In the genomic region with DNA sequence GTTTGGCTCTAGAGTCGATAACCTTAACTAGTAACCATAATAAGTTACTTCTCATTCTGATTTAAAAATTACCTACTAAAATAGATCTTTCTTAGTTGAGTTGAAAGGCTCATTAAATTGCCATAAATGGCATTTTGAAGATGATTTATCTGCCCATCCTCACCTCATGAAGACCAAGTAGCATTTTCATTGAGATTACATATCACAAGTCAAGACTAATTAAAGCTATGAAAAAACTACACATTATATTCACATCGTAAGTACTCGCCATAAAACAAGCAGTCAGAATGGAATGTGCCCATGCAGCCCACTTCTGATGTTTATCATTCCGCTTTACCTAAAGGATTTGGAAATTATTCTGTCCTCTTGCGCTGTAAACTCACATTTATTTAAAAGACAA, we compare ENCODE assay signal across 4 cellular contexts.
"Had no signal": no experiment of that assay in that cellular context is flagged by ENCODE, and none has a peak within 500 bp of the region (broad histone marks: within the 10 kb centered on the region; RNA-seq: fewer than 3 reads in every experiment).

No MANE protein-coding gene starts in this region.

- H3K4me1 Mint-ChIP-seq: GM23338, H9, IgD-negative memory B cell had no signal

- H3K36me3 Mint-ChIP-seq: IgD-negative memory B cell had no signal

- H3K27me3 Mint-ChIP-seq: IgD-negative memory B cell had no signal

- ATAC-seq: GM23338 had no signal

- H2AFZ ChIP-seq: GM23338 had no signal

- H3K9me3 Mint-ChIP-seq: GM23338, H9 had no signal

- H3K4me2 ChIP-seq: GM23338 had no signal

- H3K27ac Mint-ChIP-seq: GM23338, H9, IgD-negative memory B cell had no signal

- DNase-seq: H9, HCEC 1CT had no signal

- H3K4me3 ChIP-seq: GM23338 had no signal

- H3K4me3 Mint-ChIP-seq: GM23338, H9, IgD-negative memory B cell had no signal
